ENCODE assay signal across 2 cellular contexts in the genomic region with DNA sequence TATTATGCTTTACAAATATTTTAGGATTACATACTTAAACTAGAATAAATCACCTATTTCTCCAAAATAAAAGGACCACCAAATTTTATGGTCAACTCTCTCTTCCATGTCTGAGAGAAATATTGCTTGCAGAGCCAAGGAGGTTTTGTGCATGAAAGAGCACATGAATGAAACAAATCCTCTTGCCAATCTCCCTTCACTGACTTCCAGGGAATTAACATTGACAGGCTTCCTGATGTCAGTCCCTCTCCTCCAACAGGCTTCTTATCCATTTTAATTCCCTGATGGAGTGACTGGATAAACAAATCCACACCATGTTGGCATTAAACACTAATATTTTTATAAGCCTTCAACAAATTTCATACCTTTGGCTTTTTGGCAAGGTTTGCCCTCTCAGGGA.
TF ChIP-seq lines count a peak whose summit lies in the region.

No MANE protein-coding gene starts in this region.

TF ChIP-seq in A549, 52 proteins besides CTCF, POLR2A, EP300 and RAD21 (continued from another document):
- TF ChIP-seq, protein P1, sequence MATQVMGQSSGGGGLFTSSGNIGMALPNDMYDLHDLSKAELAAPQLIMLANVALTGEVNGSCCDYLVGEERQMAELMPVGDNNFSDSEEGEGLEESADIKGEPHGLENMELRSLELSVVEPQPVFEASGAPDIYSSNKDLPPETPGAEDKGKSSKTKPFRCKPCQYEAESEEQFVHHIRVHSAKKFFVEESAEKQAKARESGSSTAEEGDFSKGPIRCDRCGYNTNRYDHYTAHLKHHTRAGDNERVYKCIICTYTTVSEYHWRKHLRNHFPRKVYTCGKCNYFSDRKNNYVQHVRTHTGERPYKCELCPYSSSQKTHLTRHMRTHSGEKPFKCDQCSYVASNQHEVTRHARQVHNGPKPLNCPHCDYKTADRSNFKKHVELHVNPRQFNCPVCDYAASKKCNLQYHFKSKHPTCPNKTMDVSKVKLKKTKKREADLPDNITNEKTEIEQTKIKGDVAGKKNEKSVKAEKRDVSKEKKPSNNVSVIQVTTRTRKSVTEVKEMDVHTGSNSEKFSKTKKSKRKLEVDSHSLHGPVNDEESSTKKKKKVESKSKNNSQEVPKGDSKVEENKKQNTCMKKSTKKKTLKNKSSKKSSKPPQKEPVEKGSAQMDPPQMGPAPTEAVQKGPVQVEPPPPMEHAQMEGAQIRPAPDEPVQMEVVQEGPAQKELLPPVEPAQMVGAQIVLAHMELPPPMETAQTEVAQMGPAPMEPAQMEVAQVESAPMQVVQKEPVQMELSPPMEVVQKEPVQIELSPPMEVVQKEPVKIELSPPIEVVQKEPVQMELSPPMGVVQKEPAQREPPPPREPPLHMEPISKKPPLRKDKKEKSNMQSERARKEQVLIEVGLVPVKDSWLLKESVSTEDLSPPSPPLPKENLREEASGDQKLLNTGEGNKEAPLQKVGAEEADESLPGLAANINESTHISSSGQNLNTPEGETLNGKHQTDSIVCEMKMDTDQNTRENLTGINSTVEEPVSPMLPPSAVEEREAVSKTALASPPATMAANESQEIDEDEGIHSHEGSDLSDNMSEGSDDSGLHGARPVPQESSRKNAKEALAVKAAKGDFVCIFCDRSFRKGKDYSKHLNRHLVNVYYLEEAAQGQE (IDR thresholded peaks at IDR 0.05), result no peak
- TF ChIP-seq, protein P2, sequence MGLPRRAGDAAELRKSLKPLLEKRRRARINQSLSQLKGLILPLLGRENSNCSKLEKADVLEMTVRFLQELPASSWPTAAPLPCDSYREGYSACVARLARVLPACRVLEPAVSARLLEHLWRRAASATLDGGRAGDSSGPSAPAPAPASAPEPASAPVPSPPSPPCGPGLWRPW (IDR thresholded peaks at IDR 0.05), result no peak
- TF ChIP-seq SMC3 (IDR thresholded peaks at IDR 0.05), result no peak
- no peak for TF ChIP-seq RNF2 (IDR thresholded peaks at IDR 0.05; ENCODE audit: borderline replicate concordance, low read depth)
- TF ChIP-seq ZFP36 (IDR thresholded peaks at IDR 0.05; ENCODE audit: borderline replicate concordance, partially characterized antibody), result no peak
- TF ChIP-seq EHMT2 (IDR thresholded peaks at IDR 0.05; ENCODE audit: low read depth), result no peak
TF ChIP-seq in A549: peak in this region for 0.

TF ChIP-seq in GM23338, 12 proteins besides CTCF, POLR2A, EP300 and RAD21 (continued from another document):
- TF ChIP-seq, protein P1 (IDR thresholded peaks at IDR 0.05; ENCODE audit: unreplicated experiment), result no peak
- TF ChIP-seq ZNF331 (CRISPR knock-in tag; IDR thresholded peaks at IDR 0.05; ENCODE audit: low read depth), result no peak
- TF ChIP-seq, protein P3, sequence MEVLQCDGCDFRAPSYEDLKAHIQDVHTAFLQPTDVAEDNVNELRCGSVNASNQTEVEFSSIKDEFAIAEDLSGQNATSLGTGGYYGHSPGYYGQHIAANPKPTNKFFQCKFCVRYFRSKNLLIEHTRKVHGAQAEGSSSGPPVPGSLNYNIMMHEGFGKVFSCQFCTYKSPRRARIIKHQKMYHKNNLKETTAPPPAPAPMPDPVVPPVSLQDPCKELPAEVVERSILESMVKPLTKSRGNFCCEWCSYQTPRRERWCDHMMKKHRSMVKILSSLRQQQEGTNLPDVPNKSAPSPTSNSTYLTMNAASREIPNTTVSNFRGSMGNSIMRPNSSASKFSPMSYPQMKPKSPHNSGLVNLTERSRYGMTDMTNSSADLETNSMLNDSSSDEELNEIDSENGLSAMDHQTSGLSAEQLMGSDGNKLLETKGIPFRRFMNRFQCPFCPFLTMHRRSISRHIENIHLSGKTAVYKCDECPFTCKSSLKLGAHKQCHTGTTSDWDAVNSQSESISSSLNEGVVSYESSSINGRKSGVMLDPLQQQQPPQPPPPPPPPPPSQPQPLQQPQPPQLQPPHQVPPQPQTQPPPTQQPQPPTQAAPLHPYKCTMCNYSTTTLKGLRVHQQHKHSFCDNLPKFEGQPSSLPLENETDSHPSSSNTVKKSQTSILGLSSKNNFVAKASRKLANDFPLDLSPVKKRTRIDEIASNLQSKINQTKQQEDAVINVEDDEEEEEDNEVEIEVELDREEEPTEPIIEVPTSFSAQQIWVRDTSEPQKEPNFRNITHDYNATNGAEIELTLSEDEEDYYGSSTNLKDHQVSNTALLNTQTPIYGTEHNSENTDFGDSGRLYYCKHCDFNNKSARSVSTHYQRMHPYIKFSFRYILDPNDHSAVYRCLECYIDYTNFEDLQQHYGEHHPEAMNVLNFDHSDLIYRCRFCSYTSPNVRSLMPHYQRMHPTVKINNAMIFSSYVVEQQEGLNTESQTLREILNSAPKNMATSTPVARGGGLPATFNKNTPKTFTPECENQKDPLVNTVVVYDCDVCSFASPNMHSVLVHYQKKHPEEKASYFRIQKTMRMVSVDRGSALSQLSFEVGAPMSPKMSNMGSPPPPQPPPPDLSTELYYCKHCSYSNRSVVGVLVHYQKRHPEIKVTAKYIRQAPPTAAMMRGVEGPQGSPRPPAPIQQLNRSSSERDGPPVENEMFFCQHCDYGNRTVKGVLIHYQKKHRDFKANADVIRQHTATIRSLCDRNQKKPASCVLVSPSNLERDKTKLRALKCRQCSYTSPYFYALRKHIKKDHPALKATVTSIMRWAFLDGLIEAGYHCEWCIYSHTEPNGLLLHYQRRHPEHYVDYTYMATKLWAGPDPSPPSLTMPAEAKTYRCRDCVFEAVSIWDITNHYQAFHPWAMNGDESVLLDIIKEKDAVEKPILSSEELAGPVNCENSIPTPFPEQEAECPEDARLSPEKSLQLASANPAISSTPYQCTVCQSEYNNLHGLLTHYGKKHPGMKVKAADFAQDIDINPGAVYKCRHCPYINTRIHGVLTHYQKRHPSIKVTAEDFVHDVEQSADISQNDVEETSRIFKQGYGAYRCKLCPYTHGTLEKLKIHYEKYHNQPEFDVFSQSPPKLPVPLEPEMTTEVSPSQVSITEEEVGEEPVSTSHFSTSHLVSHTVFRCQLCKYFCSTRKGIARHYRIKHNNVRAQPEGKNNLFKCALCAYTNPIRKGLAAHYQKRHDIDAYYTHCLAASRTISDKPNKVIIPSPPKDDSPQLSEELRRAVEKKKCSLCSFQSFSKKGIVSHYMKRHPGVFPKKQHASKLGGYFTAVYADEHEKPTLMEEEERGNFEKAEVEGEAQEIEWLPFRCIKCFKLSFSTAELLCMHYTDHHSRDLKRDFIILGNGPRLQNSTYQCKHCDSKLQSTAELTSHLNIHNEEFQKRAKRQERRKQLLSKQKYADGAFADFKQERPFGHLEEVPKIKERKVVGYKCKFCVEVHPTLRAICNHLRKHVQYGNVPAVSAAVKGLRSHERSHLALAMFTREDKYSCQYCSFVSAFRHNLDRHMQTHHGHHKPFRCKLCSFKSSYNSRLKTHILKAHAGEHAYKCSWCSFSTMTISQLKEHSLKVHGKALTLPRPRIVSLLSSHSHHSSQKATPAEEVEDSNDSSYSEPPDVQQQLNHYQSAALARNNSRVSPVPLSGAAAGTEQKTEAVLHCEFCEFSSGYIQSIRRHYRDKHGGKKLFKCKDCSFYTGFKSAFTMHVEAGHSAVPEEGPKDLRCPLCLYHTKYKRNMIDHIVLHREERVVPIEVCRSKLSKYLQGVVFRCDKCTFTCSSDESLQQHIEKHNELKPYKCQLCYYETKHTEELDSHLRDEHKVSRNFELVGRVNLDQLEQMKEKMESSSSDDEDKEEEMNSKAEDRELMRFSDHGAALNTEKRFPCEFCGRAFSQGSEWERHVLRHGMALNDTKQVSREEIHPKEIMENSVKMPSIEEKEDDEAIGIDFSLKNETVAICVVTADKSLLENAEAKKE (CRISPR knock-in tag; IDR thresholded peaks at IDR 0.05), result no peak
- no peak for TF ChIP-seq CREB1 (CRISPR knock-in tag; IDR thresholded peaks at IDR 0.05; ENCODE audit: low read depth)
- TF ChIP-seq EZH2 (IDR thresholded peaks at IDR 0.05; ENCODE audit: low read depth, unreplicated experiment), result no peak
- TF ChIP-seq STAT1 (IDR thresholded peaks at IDR 0.05; ENCODE audit: unreplicated experiment), result no peak
- no peak for TF ChIP-seq ZNF114 (CRISPR knock-in tag; IDR thresholded peaks at IDR 0.05)
- TF ChIP-seq, protein P4, sequence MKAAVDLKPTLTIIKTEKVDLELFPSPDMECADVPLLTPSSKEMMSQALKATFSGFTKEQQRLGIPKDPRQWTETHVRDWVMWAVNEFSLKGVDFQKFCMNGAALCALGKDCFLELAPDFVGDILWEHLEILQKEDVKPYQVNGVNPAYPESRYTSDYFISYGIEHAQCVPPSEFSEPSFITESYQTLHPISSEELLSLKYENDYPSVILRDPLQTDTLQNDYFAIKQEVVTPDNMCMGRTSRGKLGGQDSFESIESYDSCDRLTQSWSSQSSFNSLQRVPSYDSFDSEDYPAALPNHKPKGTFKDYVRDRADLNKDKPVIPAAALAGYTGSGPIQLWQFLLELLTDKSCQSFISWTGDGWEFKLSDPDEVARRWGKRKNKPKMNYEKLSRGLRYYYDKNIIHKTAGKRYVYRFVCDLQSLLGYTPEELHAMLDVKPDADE (IDR thresholded peaks at IDR 0.05), result no peak
